20 cellular contexts compared by ENCODE assay signal in the genomic region with DNA sequence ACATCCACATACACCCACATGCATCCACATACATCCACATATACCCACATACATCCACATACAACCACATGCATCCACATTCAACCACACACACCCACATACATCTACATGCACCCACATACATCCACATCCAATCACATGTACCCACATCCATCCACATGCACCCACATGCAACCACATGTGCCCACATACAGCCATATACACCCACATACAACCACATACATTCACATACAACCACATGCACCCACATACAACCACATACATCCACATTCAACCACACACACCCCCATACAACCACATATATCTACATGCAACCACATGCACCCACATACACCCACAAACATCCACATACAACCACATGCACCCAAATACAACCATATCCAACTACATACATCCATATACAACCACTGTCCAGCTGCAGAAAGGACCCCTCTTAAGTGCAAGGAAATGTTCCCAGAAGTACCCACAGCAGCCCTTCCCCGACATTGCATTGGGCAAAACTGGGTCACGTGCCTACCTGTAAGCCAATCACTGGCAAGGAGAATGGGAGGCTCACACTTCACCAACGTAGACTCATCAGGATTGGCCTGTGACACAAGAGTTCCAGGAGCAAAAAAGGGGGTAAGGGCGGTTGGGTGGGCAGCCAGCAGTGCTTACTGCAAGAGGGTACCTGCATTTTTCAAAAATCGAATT. TPM values are rescaled to one million over a fixed set of nuclear protein-coding genes. Genes with fewer than 3 reads are reported as not detected.
A peak's percentile ranks its signal among the peaks of the same experiment; 100 is the strongest.
DNase-seq lines count a peak whose midpoint lies in the region; ATAC-seq, FAIRE-seq and TF ChIP-seq lines count a peak whose summit lies in the region.
"Had no signal": no experiment of that assay in that cellular context is flagged by ENCODE, and none has a peak within 500 bp of the region (broad histone marks: within the 10 kb centered on the region; RNA-seq: fewer than 3 reads in every experiment).

No MANE protein-coding gene starts in this region.

- intact Hi-C loops in GM12878 (cut with micrococcal nuclease; ENCODE audit: unreplicated experiment) = no loop called here

- no peak for TF ChIP-seq POLR2A in GM12878 (IDR thresholded peaks at IDR 0.05; ENCODE audit: low read depth, low read length)

- peaks cover 0 to 3% of the 10 kb centered on the region in 2 experiments; a peak in 2 of 4 replicates for H3K27me3 ChIP-seq in GM12878 (replicated peaks in 1 of 2; ENCODE audit: control insufficient read depth in 2 of 2, insufficient read depth in 2 of 2, low read length in 1 of 2)
- H3K27me3 ChIP-seq: BLaER1 had no signal

- H3K27me3 Mint-ChIP-seq in activated naive CD4-positive, alpha-beta T cell treated with anti-CD3 and anti-CD28 coated beads, Interleukin-2, amount 10 ng/mL, durations not matched to agents 7 days and 5 days = peaks cover 16% of the 10 kb centered on the region
- peaks cover 6% of the 10 kb centered on the region for H3K27me3 Mint-ChIP-seq in endothelial cell (ENCODE audit: unreplicated experiment)

- no peak overlapping the region for H2AFZ ChIP-seq in GM12878 (ENCODE audit: control insufficient read depth, low read depth, low read length)

- peak overlapping the region; percentile 1 for H3K27ac Mint-ChIP-seq in activated naive CD4-positive, alpha-beta T cell treated with anti-CD3 and anti-CD28 coated beads, Interleukin-2, amount 10 ng/mL, durations not matched to agents 7 days and 5 days
- H3K27ac Mint-ChIP-seq in endothelial cell (ENCODE audit: unreplicated experiment) = no peak overlapping the region
- H3K27ac Mint-ChIP-seq: CD14-positive monocyte; CD4-positive, alpha-beta memory T cell had no signal

- peaks cover 3% of the 10 kb centered on the region for H3K9me3 Mint-ChIP-seq in activated naive CD4-positive, alpha-beta T cell treated with anti-CD3 and anti-CD28 coated beads, Interleukin-2, amount 10 ng/mL, durations not matched to agents 7 days and 5 days
- H3K9me3 Mint-ChIP-seq in endothelial cell (ENCODE audit: unreplicated experiment) = no peaks in the 10 kb centered on the region

- POLR2A ChIA-PET in GM12878 (lab: Charles Lee) = no interaction called here

- H3K4me1 ChIP-seq in GM12878 (ENCODE audit: control insufficient read depth, insufficient read depth, low read length) = no peaks in the 10 kb centered on the region
- H3K4me1 ChIP-seq: BLaER1 had no signal

- 23% methylated on average over 5 of the region's 5 CpGs for WGBS in GM12878 (ENCODE audit: insufficient coverage, insufficient replicate concordance, low lambda C conversion rate, missing lambda C conversion rate)

- TF ChIP-seq EP300 in GM12878 (IDR thresholded peaks at IDR 0.05; ENCODE audit: borderline replicate concordance in 1 of 2, control insufficient read depth in 1 of 2, low read depth in 2 of 2, low read length in 2 of 2) = no peak

- H3K9ac ChIP-seq in GM12878 (ENCODE audit: control insufficient read depth, insufficient read depth, low read length) = no peak overlapping the region
- H3K9ac ChIP-seq: BLaER1 had no signal

- H3K36me3 ChIP-seq in GM12878 (ENCODE audit: control insufficient read depth in 2 of 2, insufficient read depth in 2 of 2, low read length in 1 of 2) = no peaks in the 10 kb centered on the region
- H3K36me3 ChIP-seq: BLaER1 had no signal

- DNase-seq in activated naive CD4-positive, alpha-beta T cell treated with anti-CD3 and anti-CD28 coated beads, Interleukin-2, amount 10 ng/mL, durations not matched to agents 7 days and 5 days = no peak
- no peak for DNase-seq in activated naive CD4-positive, alpha-beta T cell treated with Interleukin-2 at 50 U/mL for 16 hours
- DNase-seq in GM12878 (ENCODE audit: low read depth, low spot score) = no peak
- DNase-seq in endothelial cell (ENCODE audit: low spot score) = no peak
- DNase-seq in urothelium cell line (ENCODE audit: low spot score) = no peak
- no peak for DNase-seq in NCI-H1048 (lab: John Stamatoyannopoulos, UW)
- no peak for DNase-seq in SKM-1 treated with dmso at 0.1 percent for 144 hours (lab: John Stamatoyannopoulos, UW; ENCODE audit: unreplicated experiment)
- DNase-seq in T-helper 2 cell = no peak
- DNase-seq: AML-193; CD4-positive, alpha-beta memory T cell; DMS153; DMS79; GDM1; GOT3; H9; IMR-90 had no signal

- no peak overlapping the region for H3K4me3 ChIP-seq in GM12878
- H3K4me3 ChIP-seq: A549, BLaER1 had no signal

- CTCF ChIA-PET in activated naive CD4-positive, alpha-beta T cell treated with anti-CD3 and anti-CD28 coated beads, Interleukin-2, amount 10 ng/mL, durations not matched to agents 7 days and 5 days (lab: Charles Lee) = no interaction called here
- CTCF ChIA-PET in GM12878 (lab: Yijun Ruan, JAX) = no interaction called here

- no peaks in the 10 kb centered on the region for H3K36me3 Mint-ChIP-seq in activated naive CD4-positive, alpha-beta T cell treated with anti-CD3 and anti-CD28 coated beads, Interleukin-2, amount 10 ng/mL, durations not matched to agents 7 days and 5 days
- peaks cover 6% of the 10 kb centered on the region for H3K36me3 Mint-ChIP-seq in endothelial cell (ENCODE audit: low read depth, unreplicated experiment)
- H3K36me3 Mint-ChIP-seq: CD14-positive monocyte; CD4-positive, alpha-beta memory T cell had no signal

- SMC1A ChIA-PET in GM12878 (lab: Charles Lee; ENCODE audit: uncharacterized antibody, unreplicated experiment) = no interaction called here

- no peak overlapping the region for H3K27ac ChIP-seq in GM12878 (ENCODE audit: control insufficient read depth, insufficient read depth)
- H3K27ac ChIP-seq: 22Rv1, A549, BLaER1 had no signal

- ATAC-seq in GM12878 = no peak
- ATAC-seq: A549 had no signal

- H3K4me2 ChIP-seq in GM12878 (ENCODE audit: control insufficient read depth, insufficient read depth) = no peak overlapping the region
- H3K4me2 ChIP-seq: A549, BLaER1 had no signal

- FAIRE-seq in GM12878 (lab: Jason Lieb, UNC) = no peak
- peak; percentile 82 for FAIRE-seq in urothelium cell line (lab: Jason Lieb, UNC)
- FAIRE-seq: A549 had no signal

- BruUV-seq in GM12878 (replicated peaks; lab: Mats Ljungman, UMichigan) = no TSS peak

- RAD21 ChIA-PET in GM12878 (lab: Charles Lee; ENCODE audit: unreplicated experiment) = no interaction called here

- no peaks in the 10 kb centered on the region for H4K20me1 ChIP-seq in GM12878 (ENCODE audit: control insufficient read depth, insufficient read depth)
- H4K20me1 ChIP-seq: BLaER1 had no signal

- no peak for TF ChIP-seq RAD21 in GM12878 (IDR thresholded peaks at IDR 0.05; ENCODE audit: insufficient read depth, low read depth, low read length)

- H3K4me1 Mint-ChIP-seq in activated naive CD4-positive, alpha-beta T cell treated with anti-CD3 and anti-CD28 coated beads, Interleukin-2, amount 10 ng/mL, durations not matched to agents 7 days and 5 days = no peaks in the 10 kb centered on the region
- no peaks in the 10 kb centered on the region for H3K4me1 Mint-ChIP-seq in endothelial cell (ENCODE audit: unreplicated experiment)
- H3K4me1 Mint-ChIP-seq: CD14-positive monocyte; CD4-positive, alpha-beta memory T cell had no signal

- TF ChIP-seq CTCF in GM12878 (IDR thresholded peaks at IDR 0.05 in 2 of 3, conservative IDR thresholded peaks at IDR 0.05 in 1 of 3; ENCODE audit: control insufficient read depth in 2 of 3, extremely low read depth in 1 of 3, insufficient read depth in 1 of 3, low read depth in 3 of 3, low read length in 3 of 3) (no peak), endothelial cell (IDR thresholded peaks at IDR 0.05; ENCODE audit: unreplicated experiment) (no peak)

- H3K4me3 Mint-ChIP-seq in activated naive CD4-positive, alpha-beta T cell treated with anti-CD3 and anti-CD28 coated beads, Interleukin-2, amount 10 ng/mL, durations not matched to agents 7 days and 5 days = no peak overlapping the region
- peak overlapping the region; percentile 0 for H3K4me3 Mint-ChIP-seq in endothelial cell (ENCODE audit: unreplicated experiment)
- H3K4me3 Mint-ChIP-seq: CD4-positive, alpha-beta memory T cell; H9 had no signal

- in situ Hi-C loops in GM12878 (cut with MboI) = no loop called here

- no peaks in the 10 kb centered on the region for H3K79me2 ChIP-seq in GM12878 (ENCODE audit: control insufficient read depth, insufficient read depth, low read length)

- no peaks in the 10 kb centered on the region for H3K9me3 ChIP-seq in GM12878 (replicated peaks; ENCODE audit: control insufficient read depth, insufficient read depth, low read length)
- H3K9me3 ChIP-seq: A549, BLaER1 had no signal

TF ChIP-seq in GM12878, 131 proteins besides CTCF, POLR2A, EP300 and RAD21:
- TF ChIP-seq, protein P1, sequence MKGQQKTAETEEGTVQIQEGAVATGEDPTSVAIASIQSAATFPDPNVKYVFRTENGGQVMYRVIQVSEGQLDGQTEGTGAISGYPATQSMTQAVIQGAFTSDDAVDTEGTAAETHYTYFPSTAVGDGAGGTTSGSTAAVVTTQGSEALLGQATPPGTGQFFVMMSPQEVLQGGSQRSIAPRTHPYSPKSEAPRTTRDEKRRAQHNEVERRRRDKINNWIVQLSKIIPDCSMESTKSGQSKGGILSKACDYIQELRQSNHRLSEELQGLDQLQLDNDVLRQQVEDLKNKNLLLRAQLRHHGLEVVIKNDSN (IDR thresholded peaks at IDR 0.05; ENCODE audit: borderline replicate concordance, extremely low read length, insufficient read depth, low read depth, low read length) = peak; percentile 47
- no peak for TF ChIP-seq ZNF622 (IDR thresholded peaks at IDR 0.05)
TF ChIP-seq in GM12878: peak in this region for 1.

RNA-seq across cellular contexts. Expression of gene CALB2, which starts 18.1 kb away (rescaled TPM):
- total RNA-seq in GM12878 (2013; cell fraction: nucleolus; rRNA removed) = not detected in 2 replicates
- total RNA-seq in GM12878 (2014; rRNA removed) = not detected in 2 replicates
- total RNA-seq in GM12878 (2014; rRNA removed; fragmentation: Illumina TruSeq; extraction: Trizol) = not detected in 2 replicates
- total RNA-seq in GM12878 (2021) = not detected in 2 replicates
- polyA plus RNA-seq in GM12878 (2011; ENCODE audit: low read depth) = not detected
- polyA plus RNA-seq in GM12878 (2011; rRNA removed) = not detected in 2 replicates
- not detected in 2 replicates for polyA plus RNA-seq in GM12878 (2011; cell fraction: cytosol; rRNA removed)
- not detected in 2 replicates for polyA plus RNA-seq in GM12878 (2011; cell fraction: nucleus; rRNA removed)
- not detected in 2 replicates for polyA plus RNA-seq in GM12878 (2012)
- polyA plus RNA-seq in GM12878 (2014; fragmentation: Illumina TruSeq; extraction: Trizol) = not detected in 2 replicates
- not detected for polyA plus RNA-seq in GM12878 (2014; fragmentation: Nextera tagmentation; extraction: Ambion mirVana)
- polyA plus RNA-seq in GM12878 (2014; rRNA removed) = not detected in 2 replicates
- polyA plus RNA-seq in GM12878 (2016; fragmentation: Nextera tagmentation; extraction: Ambion mirVana) = not detected
- polyA minus RNA-seq in GM12878 (2011; rRNA and poly(A)+ RNA removed) = not detected in 2 replicates
- polyA minus RNA-seq in GM12878 (2011; cell fraction: cytosol; rRNA and poly(A)+ RNA removed) = not detected in 2 replicates
- not detected in 2 replicates for polyA minus RNA-seq in GM12878 (2011; cell fraction: nucleus; rRNA and poly(A)+ RNA removed)
- total RNA-seq in endothelial cell (ENCODE audit: unreplicated experiment) = 12.9 TPM
- total RNA-seq: CD4-positive, alpha-beta memory T cell had no signal
- polyA plus RNA-seq: CD14-positive monocyte; CD4-positive, alpha-beta memory T cell had no signal

Comparison
In these comparisons a context has a peak if more than half of its experiments do, and no peak if none do; other contexts are left out.
1. RNA of gene CALB2, which starts 18.1 kb away (total RNA-seq): 12.9 TPM in endothelial cell (single experiment); not detected in GM12878; every median in the first group is over 10 times any median in the second.